Comparison of ENCODE assay signal across 9 cellular contexts in the genomic region with DNA sequence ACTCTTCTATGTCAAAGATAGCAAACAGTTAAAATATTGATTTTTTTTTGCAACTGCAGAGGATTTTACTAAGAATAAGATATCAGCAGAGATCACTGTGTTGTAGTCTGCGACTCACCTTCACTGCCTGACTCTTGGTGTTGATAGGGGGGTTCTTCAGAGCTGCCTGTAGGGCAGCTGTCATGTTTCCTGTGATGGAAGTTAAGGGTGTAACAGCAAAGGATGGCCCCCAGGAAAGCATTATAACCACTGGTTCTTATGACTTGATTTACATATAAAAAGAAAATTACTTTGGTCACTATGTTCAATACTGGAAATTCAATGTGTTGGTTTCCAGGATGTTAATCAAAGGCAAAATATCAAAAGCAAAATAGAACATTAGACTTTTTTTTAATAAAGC. TPM values are rescaled to one million over a fixed set of nuclear protein-coding genes. Genes with fewer than 3 reads are reported as not detected.
DNase-seq lines count a peak whose midpoint lies in the region; ATAC-seq, FAIRE-seq and TF ChIP-seq lines count a peak whose summit lies in the region.
"Had no signal": no experiment of that assay in that cellular context is flagged by ENCODE, and none has a peak within 500 bp of the region (broad histone marks: within the 10 kb centered on the region; RNA-seq: fewer than 3 reads in every experiment).

No MANE protein-coding gene starts in this region.

- peaks cover 78% of the 10 kb centered on the region for H3K4me1 Mint-ChIP-seq in CD4-positive, alpha-beta T cell (ENCODE audit: low read depth)
- H3K4me1 Mint-ChIP-seq in IgD-negative memory B cell (peaks cover 37 to 56% (median 46%) of the 10 kb centered on the region in 3 donors), nephron progenitor cell (peaks cover 48% of the 10 kb centered on the region)

- H3K9me3 ChIP-seq in CD4-positive, alpha-beta T cell (ENCODE audit: control insufficient read depth, low read length), result no peaks in the 10 kb centered on the region

- H3K4me3 ChIP-seq in cardiac fibroblast (replicated peaks in 1 of 2; ENCODE audit: low read depth in 2 of 2, low read length in 2 of 2), result peak overlapping the region; percentile 74 to 95

- intact Hi-C loops in CD4-positive, alpha-beta T cell (cut with DNase I, micrococcal nuclease), result loop anchor here (5.0 to 10.0 kb wide), 6 partner anchors 791 to 1598 kb away; partner anchors contain the start of genes EDEM3 (in 1 of the 2), RNF2 (in 1 of the 2), SWT1 (in 1 of the 2) and TRMT1L (in 1 of the 2)

- peak overlapping the region; percentile 91 for H3K4me3 Mint-ChIP-seq in CD4-positive, alpha-beta T cell
- peak overlapping the region in 3 of 4 donors; percentile 75 to 99 (median 98) for H3K4me3 Mint-ChIP-seq in IgD-negative memory B cell
- H3K4me3 Mint-ChIP-seq in nephron progenitor cell, result peak overlapping the region; percentile 100

- TF ChIP-seq POLR2A in H54 (IDR thresholded peaks at IDR 0.05; ENCODE audit: low read depth, low read length), result no peak

- no peaks in the 10 kb centered on the region for H3K9me3 Mint-ChIP-seq in CD4-positive, alpha-beta T cell
- no peaks in the 10 kb centered on the region for H3K9me3 Mint-ChIP-seq in IgD-negative memory B cell
- no peaks in the 10 kb centered on the region for H3K9me3 Mint-ChIP-seq in nephron progenitor cell

- peaks cover 58% of the 10 kb centered on the region for H3K36me3 Mint-ChIP-seq in CD4-positive, alpha-beta T cell (ENCODE audit: low read depth)
- peaks cover 2% of the 10 kb centered on the region for H3K36me3 Mint-ChIP-seq in IgD-negative memory B cell
- H3K36me3 Mint-ChIP-seq in nephron progenitor cell (ENCODE audit: low read depth), result peaks cover 33% of the 10 kb centered on the region

- H3K27me3 Mint-ChIP-seq in CD4-positive, alpha-beta T cell, result no peaks in the 10 kb centered on the region
- H3K27me3 Mint-ChIP-seq in IgD-negative memory B cell (no peaks in the 10 kb centered on the region), nephron progenitor cell (ENCODE audit: low read depth, poor library complexity) (peaks cover 22% of the 10 kb centered on the region)

- no peak for ATAC-seq in CD4-positive, alpha-beta T cell (ENCODE audit: poor library complexity)
- ATAC-seq in HG02759 (IDR thresholded peaks at IDR 0.05; ENCODE audit: unreplicated experiment), result no peak

- H3K27ac ChIP-seq in CD4-positive, alpha-beta T cell (ENCODE audit: low read depth, low read length), result no peak overlapping the region

- POLR2A ChIA-PET in CD4-positive, alpha-beta T cell (lab: Charles Lee), result interaction anchor here (1.1 to 2.4 kb wide), 5 partner anchors 8 to 418 kb away, joined by 3 to 12 read pairs (median 5); partner anchors contain the start of genes SMG7 and TSEN15

- no peak for DNase-seq in CD4-positive, alpha-beta T cell
- DNase-seq in cardiac fibroblast (ENCODE audit: low read depth in 2 of 2) (no peak), nephron progenitor cell (no peak), H54 (ENCODE audit: insufficient read length, low spot score) (no peak), NCI-H1092 treated with DMSO at 0.1 percent for 48 hours (lab: John Stamatoyannopoulos, UW) (no peak)
- DNase-seq in stimulated activated CD4-positive, alpha-beta T cell treated with anti-CD3 and anti-CD28 coated beads, Interleukin-4, amount 100 ng/mL, for 24 hours, result no peak

- no peak for FAIRE-seq in H54 (lab: Jason Lieb, UNC)
- FAIRE-seq: islet of Langerhans had no signal

- CTCF ChIA-PET in CD4-positive, alpha-beta T cell (lab: Charles Lee), result interaction anchor here (0.7 to 1.7 kb wide), 4 partner anchors 8 to 148 kb away, joined by 3 to 4 read pairs (median 4); no protein-coding TSS in a partner anchor

- H3K27ac Mint-ChIP-seq in CD4-positive, alpha-beta T cell, result peak overlapping the region; percentile 94
- H3K27ac Mint-ChIP-seq in IgD-negative memory B cell (no peak overlapping the region), nephron progenitor cell (no peak overlapping the region)

- no peak for TF ChIP-seq CTCF in CD4-positive, alpha-beta T cell (IDR thresholded peaks at IDR 0.05)
- TF ChIP-seq CTCF in cardiac fibroblast (IDR thresholded peaks at IDR 0.05; ENCODE audit: low read depth, low read length), result no peak
- no peak for TF ChIP-seq CTCF in nephron progenitor cell (IDR thresholded peaks at IDR 0.05)

- no peaks in the 10 kb centered on the region for H3K27me3 ChIP-seq in CD4-positive, alpha-beta T cell (ENCODE audit: control insufficient read depth, insufficient read depth, low read length)

RNA-seq across cellular contexts. Expression of gene ARPC5, which starts 2.6 kb away (rescaled TPM):
- 10 to 100 TPM; 21.4 to 23.0 TPM for total RNA-seq in CD4-positive, alpha-beta T cell
- polyA plus RNA-seq in IgD-negative memory B cell, result 366 TPM

RNA-seq across cellular contexts. Expression of gene APOBEC4, which starts 20.2 kb away (rescaled TPM):
- total RNA-seq in CD4-positive, alpha-beta T cell, result not detected
- polyA plus RNA-seq in IgD-negative memory B cell, result not detected

RNA-seq across cellular contexts. Expression of gene NCF2, which starts 42.7 kb away (rescaled TPM):
- total RNA-seq in CD4-positive, alpha-beta T cell, result 1 to 10 TPM; 2.9 to 3.1 TPM
- 18.1 TPM for polyA plus RNA-seq in IgD-negative memory B cell
